ENCODE assay signal across 1 cellular context in the genomic region with DNA sequence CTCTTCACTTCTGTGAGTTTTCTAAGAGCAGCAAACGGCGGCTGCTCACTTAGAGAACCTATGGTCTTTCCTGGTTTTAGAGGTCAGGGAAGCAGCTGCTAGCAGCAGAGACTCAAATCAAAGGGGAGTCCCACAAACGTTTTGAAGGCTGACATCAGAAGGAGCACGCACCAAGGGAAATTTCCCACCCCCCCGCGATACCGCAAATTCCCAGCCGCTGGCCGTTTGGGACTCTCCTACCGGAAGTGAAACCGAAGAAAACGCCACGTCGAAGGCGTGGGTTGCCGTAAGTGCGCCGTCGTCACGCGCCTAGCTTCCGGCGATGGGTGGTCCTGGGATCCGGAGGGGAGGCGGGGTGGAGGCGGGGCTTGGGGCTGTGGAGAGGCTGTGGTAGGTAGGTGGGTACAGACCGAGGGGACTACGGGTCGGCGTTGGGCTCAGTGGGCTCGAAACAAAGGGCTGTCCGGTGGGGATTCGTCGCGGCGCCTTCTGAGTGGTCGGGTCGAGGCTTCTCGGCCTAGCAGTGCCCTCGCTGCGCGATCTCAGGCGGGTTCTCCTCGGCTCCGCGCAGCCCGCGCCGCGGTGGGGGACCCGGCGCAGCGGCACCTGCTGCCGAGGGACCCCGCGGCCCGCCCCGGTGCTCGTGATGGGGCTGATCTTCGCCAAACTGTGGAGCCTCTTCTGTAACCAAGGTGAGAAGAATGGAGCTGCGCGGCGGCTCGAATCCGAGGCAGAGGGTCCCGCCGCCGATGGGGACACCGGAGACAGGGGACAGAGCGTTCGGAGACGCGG.
TF ChIP-seq lines count a peak whose summit lies in the region.

A gene with protein sequence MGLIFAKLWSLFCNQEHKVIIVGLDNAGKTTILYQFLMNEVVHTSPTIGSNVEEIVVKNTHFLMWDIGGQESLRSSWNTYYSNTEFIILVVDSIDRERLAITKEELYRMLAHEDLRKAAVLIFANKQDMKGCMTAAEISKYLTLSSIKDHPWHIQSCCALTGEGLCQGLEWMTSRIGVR (plus strand): TSS at position 440 of the 792 bp plus-strand sequence. CDS start 207 bp downstream, at position 647.

TF ChIP-seq in K562, 482 proteins besides CTCF, POLR2A, EP300 and RAD21 (continued from another document and continues in another):
- TF ChIP-seq, protein P1, sequence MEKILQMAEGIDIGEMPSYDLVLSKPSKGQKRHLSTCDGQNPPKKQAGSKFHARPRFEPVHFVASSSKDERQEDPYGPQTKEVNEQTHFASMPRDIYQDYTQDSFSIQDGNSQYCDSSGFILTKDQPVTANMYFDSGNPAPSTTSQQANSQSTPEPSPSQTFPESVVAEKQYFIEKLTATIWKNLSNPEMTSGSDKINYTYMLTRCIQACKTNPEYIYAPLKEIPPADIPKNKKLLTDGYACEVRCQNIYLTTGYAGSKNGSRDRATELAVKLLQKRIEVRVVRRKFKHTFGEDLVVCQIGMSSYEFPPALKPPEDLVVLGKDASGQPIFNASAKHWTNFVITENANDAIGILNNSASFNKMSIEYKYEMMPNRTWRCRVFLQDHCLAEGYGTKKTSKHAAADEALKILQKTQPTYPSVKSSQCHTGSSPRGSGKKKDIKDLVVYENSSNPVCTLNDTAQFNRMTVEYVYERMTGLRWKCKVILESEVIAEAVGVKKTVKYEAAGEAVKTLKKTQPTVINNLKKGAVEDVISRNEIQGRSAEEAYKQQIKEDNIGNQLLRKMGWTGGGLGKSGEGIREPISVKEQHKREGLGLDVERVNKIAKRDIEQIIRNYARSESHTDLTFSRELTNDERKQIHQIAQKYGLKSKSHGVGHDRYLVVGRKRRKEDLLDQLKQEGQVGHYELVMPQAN (IDR thresholded peaks at IDR 0.05; ENCODE audit: borderline replicate concordance), result no peak
- TF ChIP-seq CXXC5 (CRISPR knock-in tag; IDR thresholded peaks at IDR 0.05), result peak; percentile 92
- TF ChIP-seq, protein P2, sequence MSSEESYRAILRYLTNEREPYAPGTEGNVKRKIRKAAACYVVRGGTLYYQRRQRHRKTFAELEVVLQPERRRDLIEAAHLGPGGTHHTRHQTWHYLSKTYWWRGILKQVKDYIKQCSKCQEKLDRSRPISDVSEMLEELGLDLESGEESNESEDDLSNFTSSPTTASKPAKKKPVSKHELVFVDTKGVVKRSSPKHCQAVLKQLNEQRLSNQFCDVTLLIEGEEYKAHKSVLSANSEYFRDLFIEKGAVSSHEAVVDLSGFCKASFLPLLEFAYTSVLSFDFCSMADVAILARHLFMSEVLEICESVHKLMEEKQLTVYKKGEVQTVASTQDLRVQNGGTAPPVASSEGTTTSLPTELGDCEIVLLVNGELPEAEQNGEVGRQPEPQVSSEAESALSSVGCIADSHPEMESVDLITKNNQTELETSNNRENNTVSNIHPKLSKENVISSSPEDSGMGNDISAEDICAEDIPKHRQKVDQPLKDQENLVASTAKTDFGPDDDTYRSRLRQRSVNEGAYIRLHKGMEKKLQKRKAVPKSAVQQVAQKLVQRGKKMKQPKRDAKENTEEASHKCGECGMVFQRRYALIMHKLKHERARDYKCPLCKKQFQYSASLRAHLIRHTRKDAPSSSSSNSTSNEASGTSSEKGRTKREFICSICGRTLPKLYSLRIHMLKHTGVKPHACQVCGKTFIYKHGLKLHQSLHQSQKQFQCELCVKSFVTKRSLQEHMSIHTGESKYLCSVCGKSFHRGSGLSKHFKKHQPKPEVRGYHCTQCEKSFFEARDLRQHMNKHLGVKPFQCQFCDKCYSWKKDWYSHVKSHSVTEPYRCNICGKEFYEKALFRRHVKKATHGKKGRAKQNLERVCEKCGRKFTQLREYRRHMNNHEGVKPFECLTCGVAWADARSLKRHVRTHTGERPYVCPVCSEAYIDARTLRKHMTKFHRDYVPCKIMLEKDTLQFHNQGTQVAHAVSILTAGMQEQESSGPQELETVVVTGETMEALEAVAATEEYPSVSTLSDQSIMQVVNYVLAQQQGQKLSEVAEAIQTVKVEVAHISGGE (CRISPR knock-in tag; IDR thresholded peaks at IDR 0.05), result peak in 2 of 3 experiments; percentile 75 to 94; a peak in 4 of 6 replicates
- no peak for TF ChIP-seq KDM2B (CRISPR knock-in tag; IDR thresholded peaks at IDR 0.05)
- TF ChIP-seq GABPB1 (CRISPR knock-in tag; IDR thresholded peaks at IDR 0.05), result peak; percentile 91
- no peak for TF ChIP-seq RFX1 (IDR thresholded peaks at IDR 0.05)
- peak; percentile 85 for TF ChIP-seq POLR2AphosphoS5 (IDR thresholded peaks at IDR 0.05; ENCODE audit: control insufficient read depth, insufficient read depth, low read depth, low read length)
- TF ChIP-seq, protein P3, sequence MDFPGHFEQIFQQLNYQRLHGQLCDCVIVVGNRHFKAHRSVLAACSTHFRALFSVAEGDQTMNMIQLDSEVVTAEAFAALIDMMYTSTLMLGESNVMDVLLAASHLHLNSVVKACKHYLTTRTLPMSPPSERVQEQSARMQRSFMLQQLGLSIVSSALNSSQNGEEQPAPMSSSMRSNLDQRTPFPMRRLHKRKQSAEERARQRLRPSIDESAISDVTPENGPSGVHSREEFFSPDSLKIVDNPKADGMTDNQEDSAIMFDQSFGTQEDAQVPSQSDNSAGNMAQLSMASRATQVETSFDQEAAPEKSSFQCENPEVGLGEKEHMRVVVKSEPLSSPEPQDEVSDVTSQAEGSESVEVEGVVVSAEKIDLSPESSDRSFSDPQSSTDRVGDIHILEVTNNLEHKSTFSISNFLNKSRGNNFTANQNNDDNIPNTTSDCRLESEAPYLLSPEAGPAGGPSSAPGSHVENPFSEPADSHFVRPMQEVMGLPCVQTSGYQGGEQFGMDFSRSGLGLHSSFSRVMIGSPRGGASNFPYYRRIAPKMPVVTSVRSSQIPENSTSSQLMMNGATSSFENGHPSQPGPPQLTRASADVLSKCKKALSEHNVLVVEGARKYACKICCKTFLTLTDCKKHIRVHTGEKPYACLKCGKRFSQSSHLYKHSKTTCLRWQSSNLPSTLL (IDR thresholded peaks at IDR 0.05), result no peak
- peak; percentile 79 to 82 for TF ChIP-seq NRF1 (conservative IDR thresholded peaks at IDR 0.05 in 1 of 2, IDR thresholded peaks at IDR 0.05 in 1 of 2)
- peak; percentile 91 for TF ChIP-seq BRD4 (IDR thresholded peaks at IDR 0.05)
- TF ChIP-seq SREBF2 (CRISPR knock-in tag; IDR thresholded peaks at IDR 0.05), result no peak
- peak; percentile 39 to 42; a peak in 3 of 4 replicates for TF ChIP-seq MAZ (CRISPR knock-in tag; conservative IDR thresholded peaks at IDR 0.05 in 1 of 2, IDR thresholded peaks at IDR 0.05 in 1 of 2)
- peak; percentile 37; the same call in 1 of the 2 replicates for TF ChIP-seq SIN3B (IDR thresholded peaks at IDR 0.05; ENCODE audit: low read depth)
- TF ChIP-seq, protein P4, sequence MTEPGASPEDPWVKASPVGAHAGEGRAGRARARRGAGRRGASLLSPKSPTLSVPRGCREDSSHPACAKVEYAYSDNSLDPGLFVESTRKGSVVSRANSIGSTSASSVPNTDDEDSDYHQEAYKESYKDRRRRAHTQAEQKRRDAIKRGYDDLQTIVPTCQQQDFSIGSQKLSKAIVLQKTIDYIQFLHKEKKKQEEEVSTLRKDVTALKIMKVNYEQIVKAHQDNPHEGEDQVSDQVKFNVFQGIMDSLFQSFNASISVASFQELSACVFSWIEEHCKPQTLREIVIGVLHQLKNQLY (CRISPR knock-in tag; conservative IDR thresholded peaks at IDR 0.05), result no peak
- TF ChIP-seq ATF7 (IDR thresholded peaks at IDR 0.05), result peak; percentile 65
- no peak for TF ChIP-seq SMARCB1 (IDR thresholded peaks at IDR 0.05; ENCODE audit: insufficient read length, low read depth)
- TF ChIP-seq FIP1L1 (IDR thresholded peaks at IDR 0.05; ENCODE audit: low read depth, low read length, poor library complexity, severe bottlenecking), result peak; percentile 83
- TF ChIP-seq PURB (CRISPR knock-in tag; IDR thresholded peaks at IDR 0.05; ENCODE audit: low read depth), result no peak
- peak; percentile 93 for TF ChIP-seq CREM (IDR thresholded peaks at IDR 0.05; ENCODE audit: low read depth)
- TF ChIP-seq RBM14 (IDR thresholded peaks at IDR 0.05; ENCODE audit: borderline replicate concordance, insufficient read depth, low read depth, low read length), result no peak
- TF ChIP-seq, protein P5, sequence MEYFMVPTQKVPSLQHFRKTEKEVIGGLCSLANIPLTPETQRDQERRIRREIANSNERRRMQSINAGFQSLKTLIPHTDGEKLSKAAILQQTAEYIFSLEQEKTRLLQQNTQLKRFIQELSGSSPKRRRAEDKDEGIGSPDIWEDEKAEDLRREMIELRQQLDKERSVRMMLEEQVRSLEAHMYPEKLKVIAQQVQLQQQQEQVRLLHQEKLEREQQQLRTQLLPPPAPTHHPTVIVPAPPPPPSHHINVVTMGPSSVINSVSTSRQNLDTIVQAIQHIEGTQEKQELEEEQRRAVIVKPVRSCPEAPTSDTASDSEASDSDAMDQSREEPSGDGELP (CRISPR knock-in tag; IDR thresholded peaks at IDR 0.05; ENCODE audit: borderline replicate concordance), result peak; percentile 88; the same call in 1 of the 2 replicates
- TF ChIP-seq ZC3H11A (IDR thresholded peaks at IDR 0.05; ENCODE audit: low read depth, low read length), result no peak
- peak; percentile 79 for TF ChIP-seq ZNF134 (CRISPR knock-in tag; conservative IDR thresholded peaks at IDR 0.05)
- peak; percentile 87 for TF ChIP-seq GTF2E2 (tag; IDR thresholded peaks at IDR 0.05)
- no peak for TF ChIP-seq ZSCAN32 (CRISPR knock-in tag; IDR thresholded peaks at IDR 0.05)
- no peak for TF ChIP-seq ATF1 (CRISPR knock-in tag; IDR thresholded peaks at IDR 0.05)
- TF ChIP-seq ATF1 (tag; IDR thresholded peaks at IDR 0.05), result peak; percentile 82
- TF ChIP-seq ZNF589 (CRISPR knock-in tag; IDR thresholded peaks at IDR 0.05; ENCODE audit: low read depth), result no peak
- no peak for TF ChIP-seq TSHZ1 (CRISPR knock-in tag; IDR thresholded peaks at IDR 0.05)
- TF ChIP-seq, protein P6, sequence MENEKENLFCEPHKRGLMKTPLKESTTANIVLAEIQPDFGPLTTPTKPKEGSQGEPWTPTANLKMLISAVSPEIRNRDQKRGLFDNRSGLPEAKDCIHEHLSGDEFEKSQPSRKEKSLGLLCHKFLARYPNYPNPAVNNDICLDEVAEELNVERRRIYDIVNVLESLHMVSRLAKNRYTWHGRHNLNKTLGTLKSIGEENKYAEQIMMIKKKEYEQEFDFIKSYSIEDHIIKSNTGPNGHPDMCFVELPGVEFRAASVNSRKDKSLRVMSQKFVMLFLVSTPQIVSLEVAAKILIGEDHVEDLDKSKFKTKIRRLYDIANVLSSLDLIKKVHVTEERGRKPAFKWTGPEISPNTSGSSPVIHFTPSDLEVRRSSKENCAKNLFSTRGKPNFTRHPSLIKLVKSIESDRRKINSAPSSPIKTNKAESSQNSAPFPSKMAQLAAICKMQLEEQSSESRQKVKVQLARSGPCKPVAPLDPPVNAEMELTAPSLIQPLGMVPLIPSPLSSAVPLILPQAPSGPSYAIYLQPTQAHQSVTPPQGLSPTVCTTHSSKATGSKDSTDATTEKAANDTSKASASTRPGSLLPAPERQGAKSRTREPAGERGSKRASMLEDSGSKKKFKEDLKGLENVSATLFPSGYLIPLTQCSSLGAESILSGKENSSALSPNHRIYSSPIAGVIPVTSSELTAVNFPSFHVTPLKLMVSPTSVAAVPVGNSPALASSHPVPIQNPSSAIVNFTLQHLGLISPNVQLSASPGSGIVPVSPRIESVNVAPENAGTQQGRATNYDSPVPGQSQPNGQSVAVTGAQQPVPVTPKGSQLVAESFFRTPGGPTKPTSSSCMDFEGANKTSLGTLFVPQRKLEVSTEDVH (IDR thresholded peaks at IDR 0.05; ENCODE audit: low read depth, partially characterized antibody), result peak; percentile 27
- TF ChIP-seq MEF2A (IDR thresholded peaks at IDR 0.05; ENCODE audit: control insufficient read depth, low read depth, low read length), result no peak
- no peak for TF ChIP-seq LARP7 (IDR thresholded peaks at IDR 0.05)
- TF ChIP-seq SRF (CRISPR knock-in tag; IDR thresholded peaks at IDR 0.05), result peak in 1 of 2 experiments; percentile 1; a peak in 1 of 4 replicates
- TF ChIP-seq NCOA1 (IDR thresholded peaks at IDR 0.05; ENCODE audit: low read depth), result peak; percentile 76
- TF ChIP-seq, protein P7, sequence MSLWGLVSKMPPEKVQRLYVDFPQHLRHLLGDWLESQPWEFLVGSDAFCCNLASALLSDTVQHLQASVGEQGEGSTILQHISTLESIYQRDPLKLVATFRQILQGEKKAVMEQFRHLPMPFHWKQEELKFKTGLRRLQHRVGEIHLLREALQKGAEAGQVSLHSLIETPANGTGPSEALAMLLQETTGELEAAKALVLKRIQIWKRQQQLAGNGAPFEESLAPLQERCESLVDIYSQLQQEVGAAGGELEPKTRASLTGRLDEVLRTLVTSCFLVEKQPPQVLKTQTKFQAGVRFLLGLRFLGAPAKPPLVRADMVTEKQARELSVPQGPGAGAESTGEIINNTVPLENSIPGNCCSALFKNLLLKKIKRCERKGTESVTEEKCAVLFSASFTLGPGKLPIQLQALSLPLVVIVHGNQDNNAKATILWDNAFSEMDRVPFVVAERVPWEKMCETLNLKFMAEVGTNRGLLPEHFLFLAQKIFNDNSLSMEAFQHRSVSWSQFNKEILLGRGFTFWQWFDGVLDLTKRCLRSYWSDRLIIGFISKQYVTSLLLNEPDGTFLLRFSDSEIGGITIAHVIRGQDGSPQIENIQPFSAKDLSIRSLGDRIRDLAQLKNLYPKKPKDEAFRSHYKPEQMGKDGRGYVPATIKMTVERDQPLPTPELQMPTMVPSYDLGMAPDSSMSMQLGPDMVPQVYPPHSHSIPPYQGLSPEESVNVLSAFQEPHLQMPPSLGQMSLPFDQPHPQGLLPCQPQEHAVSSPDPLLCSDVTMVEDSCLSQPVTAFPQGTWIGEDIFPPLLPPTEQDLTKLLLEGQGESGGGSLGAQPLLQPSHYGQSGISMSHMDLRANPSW (CRISPR knock-in tag; IDR thresholded peaks at IDR 0.05), result no peak
- TF ChIP-seq BCL6 (CRISPR knock-in tag; IDR thresholded peaks at IDR 0.05), result no peak
- TF ChIP-seq TAF1 (IDR thresholded peaks at IDR 0.05; ENCODE audit: control insufficient read depth, extremely low read depth, insufficient read depth, low read length, severe bottlenecking), result peak; percentile 82
